Comparison of ENCODE assay signal across 16 cellular contexts in genomic region chr6:166947251-166947650, GRCh38.
"Had no signal": no experiment of that assay in that cellular context is flagged by ENCODE, and none has a peak within 500 bp of the region (broad histone marks: within the 10 kb centered on the region; RNA-seq: fewer than 3 reads in every experiment).

No MANE protein-coding gene starts in this region.

- H3K9me3 Mint-ChIP-seq: naive B cell had no signal

- H3K4me1 ChIP-seq: sigmoid colon, tibial artery, uterus had no signal

- ATAC-seq: esophagus mucosa; heart left ventricle; left colon; left ventricle myocardium superior; stimulated activated naive CD8-positive, alpha-beta T cell treated with anti-CD3 and anti-CD28 coated beads, Interleukin-15, Interleukin-2, amounts not matched to agents 100 U/mL and 50 U/mL, for 24 hours had no signal

- H3K27me3 Mint-ChIP-seq: naive B cell had no signal

- H3K36me3 ChIP-seq: uterus had no signal

- DNase-seq: effector memory CD4-positive, alpha-beta T cell; heart left ventricle; hippocampal formation; left colon; left ventricle myocardium superior; mesenchymal stem cell; naive B cell; sigmoid colon; stimulated activated naive CD8-positive, alpha-beta T cell treated with anti-CD3 and anti-CD28 coated beads, Interleukin-15, Interleukin-2, amounts not matched to agents 100 U/mL and 50 U/mL, for 24 hours; tibial artery; upper lobe of left lung; uterus had no signal

- H3K4me3 ChIP-seq: heart left ventricle, lung, right atrium auricular region, sigmoid colon, skin epidermis, tibial artery, upper lobe of left lung, uterus had no signal

- H3K27ac ChIP-seq: heart left ventricle, right atrium auricular region, sigmoid colon, skin epidermis, tibial artery, upper lobe of left lung, uterus had no signal

- H3K27me3 ChIP-seq: heart left ventricle, right atrium auricular region, sigmoid colon, tibial artery, upper lobe of left lung, uterus had no signal

- H3K9me3 ChIP-seq: heart left ventricle, right atrium auricular region, sigmoid colon, tibial artery, upper lobe of left lung, uterus had no signal
